15 cellular contexts compared by ENCODE assay signal in genomic region chr7:149680316-149681025, GRCh38.
"Had no signal": no experiment of that assay in that cellular context is flagged by ENCODE, and none has a peak within 500 bp of the region (broad histone marks: within the 10 kb centered on the region; RNA-seq: fewer than 3 reads in every experiment).

No MANE protein-coding gene starts in this region.

- ATAC-seq: activated CD8-positive, alpha-beta memory T cell treated with anti-CD3 and anti-CD28 coated beads, Interleukin-2, amount 10 ng/mL, durations not matched to agents 7 days and 5 days; activated T-helper 17 cell treated with anti-CD3 and anti-CD28 coated beads, Interleukin-2, amount 50 U/mL, for 72 hours; left lung; T-cell had no signal

- H3K9me3 ChIP-seq: testis had no signal

- H3K27me3 ChIP-seq: brain microvascular endothelial cell, esophagus muscularis mucosa, testis had no signal

- H3K4me3 ChIP-seq: esophagus muscularis mucosa, left lung, skin epidermis, testis had no signal

- H3K27ac ChIP-seq: brain microvascular endothelial cell, esophagus muscularis mucosa, left lung, testis had no signal

- H3K36me3 ChIP-seq: brain microvascular endothelial cell, esophagus muscularis mucosa, left lung had no signal

- H3K4me1 ChIP-seq: left lung, testis had no signal

- DNase-seq: activated B cell treated with CpG ODN at 0.5 μM for 24 hours; activated CD4-positive, alpha-beta memory T cell treated with anti-CD3 and anti-CD28 coated beads, Interleukin-2, amount 10 ng/mL, durations not matched to agents 7 days and 5 days; activated CD4-positive, alpha-beta T cell treated with anti-CD3 and anti-CD28 coated beads for 4 hours; activated CD8-positive, alpha-beta memory T cell treated with anti-CD3 and anti-CD28 coated beads, Interleukin-2, amount 10 ng/mL, durations not matched to agents 7 days and 5 days; activated naive CD4-positive, alpha-beta T cell; activated naive CD8-positive, alpha-beta T cell treated with anti-CD3 and anti-CD28 coated beads for 36 hours; brain microvascular endothelial cell; effector CD8-positive, alpha-beta T cell; left lung; occipital lobe; T-cell; testis had no signal
